15 cellular contexts compared by ENCODE assay signal in the genomic region with DNA sequence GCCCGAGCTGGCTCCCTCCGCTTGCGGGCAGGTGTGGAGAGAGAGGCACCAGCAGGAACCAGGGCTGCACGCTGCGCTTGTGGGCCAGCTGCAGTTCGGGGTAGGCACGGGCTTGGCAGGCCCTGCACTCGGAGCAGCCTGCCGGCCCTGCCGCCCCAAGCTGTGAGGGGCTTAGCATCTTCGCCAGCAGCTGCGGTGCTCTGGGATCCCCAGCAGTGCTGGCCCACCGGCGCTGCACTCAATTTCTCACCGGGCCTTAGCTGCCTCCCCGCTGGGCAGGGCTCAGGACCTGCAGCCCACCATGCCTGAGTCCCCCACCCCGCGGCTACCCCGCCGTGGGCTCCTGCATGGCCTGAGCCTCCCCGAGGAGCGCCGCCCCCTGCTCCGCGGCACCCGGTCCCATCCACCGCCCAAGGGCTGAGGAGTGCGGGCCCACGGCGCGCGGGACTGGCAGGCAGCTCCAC.
DNase-seq lines count a peak whose midpoint lies in the region; ATAC-seq lines count a peak whose summit lies in the region.
"Had no signal": no experiment of that assay in that cellular context is flagged by ENCODE, and none has a peak within 500 bp of the region (broad histone marks: within the 10 kb centered on the region; RNA-seq: fewer than 3 reads in every experiment).

No MANE protein-coding gene starts in this region.

- H3K4me1 Mint-ChIP-seq in stimulated activated naive CD8-positive, alpha-beta T cell treated with anti-CD3 and anti-CD28 coated beads, Interleukin-15, amount 100 ng/mL, for 72 hours = no peaks in the 10 kb centered on the region

- peak overlapping the region; percentile 10 for H3K23ac ChIP-seq in neuronal stem cell (ENCODE audit: low read depth, low read length, poor library complexity)

- H4K8ac ChIP-seq in neuronal stem cell (ENCODE audit: low read depth, low read length) = no peak overlapping the region

- peaks cover 0 to 3% of the 10 kb centered on the region in 2 donors for H3K4me1 ChIP-seq in neuronal stem cell (ENCODE audit: control insufficient read depth in 2 of 2, insufficient read depth in 1 of 2, low read depth in 1 of 2, low read length in 2 of 2)
- H3K4me1 ChIP-seq: A549, Caco-2 had no signal

- no peak overlapping the region for H2BK120ac ChIP-seq in neuronal stem cell (ENCODE audit: low read depth, low read length)

- H3K36me3 ChIP-seq in neuronal stem cell (replicated peaks in 1 of 2; ENCODE audit: control insufficient read depth in 2 of 2, insufficient read depth in 2 of 2, low read length in 2 of 2) = no peaks in the 10 kb centered on the region

- no peak overlapping the region for H3K4me2 ChIP-seq in neuronal stem cell (ENCODE audit: insufficient read depth, low read length, poor library complexity, severe bottlenecking)
- H3K4me2 ChIP-seq: A549 had no signal

- no peak overlapping the region for H3K27ac ChIP-seq in neuronal stem cell (replicated peaks; ENCODE audit: low read length)
- H3K27ac ChIP-seq: 22Rv1, A549, C4-2B, GM23248 had no signal

- H2BK12ac ChIP-seq in neuronal stem cell (ENCODE audit: low read length) = no peak overlapping the region

- H4K91ac ChIP-seq in neuronal stem cell (ENCODE audit: low read depth, low read length, poor library complexity) = no peak overlapping the region

- no peaks in the 10 kb centered on the region for H3K27me3 Mint-ChIP-seq in stimulated activated naive CD8-positive, alpha-beta T cell treated with anti-CD3 and anti-CD28 coated beads, Interleukin-15, amount 100 ng/mL, for 72 hours
- H3K27me3 Mint-ChIP-seq: CD4-positive, alpha-beta T cell had no signal

- H2BK5ac ChIP-seq in neuronal stem cell (ENCODE audit: low read length) = no peak overlapping the region

- no peaks in the 10 kb centered on the region for H3K27me3 ChIP-seq in neuronal stem cell (ENCODE audit: control insufficient read depth in 3 of 3, insufficient read depth in 3 of 3, low read depth in 1 of 3, low read length in 3 of 3)

- peak overlapping the region; percentile 44 for H3K9ac ChIP-seq in neuronal stem cell (ENCODE audit: low read depth, low read length, poor library complexity)
- H3K9ac ChIP-seq: GM23248 had no signal

- peak overlapping the region; percentile 33 for H2BK15ac ChIP-seq in neuronal stem cell (ENCODE audit: low read length)

- no peak overlapping the region for H3K4me3 Mint-ChIP-seq in stimulated activated naive CD8-positive, alpha-beta T cell treated with anti-CD3 and anti-CD28 coated beads, Interleukin-15, amount 100 ng/mL, for 72 hours
- H3K4me3 Mint-ChIP-seq: CD4-positive, alpha-beta T cell had no signal

- H3K27ac Mint-ChIP-seq in stimulated activated naive CD8-positive, alpha-beta T cell treated with anti-CD3 and anti-CD28 coated beads, Interleukin-15, amount 100 ng/mL, for 72 hours = no peak overlapping the region
- H3K27ac Mint-ChIP-seq: CD4-positive, alpha-beta T cell had no signal

- H2AK5ac ChIP-seq in neuronal stem cell (ENCODE audit: low read depth, low read length) = no peak overlapping the region

- peaks cover 0 to 3% of the 10 kb centered on the region in 2 donors for H3K9me3 ChIP-seq in neuronal stem cell (replicated peaks in 1 of 2; ENCODE audit: control insufficient read depth in 2 of 2, insufficient read depth in 1 of 2, low read depth in 1 of 2, low read length in 2 of 2)
- H3K9me3 ChIP-seq: A549, Caco-2 had no signal

- DNase-seq in activated gamma-delta T cell (lab: John Stamatoyannopoulos, UW) (peak; percentile 12), activated gamma-delta T cell treated with Interleukin-2 at 50 U/mL for 16 hours (no peak), neuronal stem cell (ENCODE audit: low spot score) (no peak), NCI-H2107 (lab: John Stamatoyannopoulos, UW) (no peak), NAMALWA (ENCODE audit: low spot score) (no peak)
- DNase-seq in stimulated activated naive CD8-positive, alpha-beta T cell treated with anti-CD3 and anti-CD28 coated beads, Interleukin-15, amount 100 ng/mL, for 72 hours = no peak
- no peak for DNase-seq in stimulated activated naive CD8-positive, alpha-beta T cell treated with anti-CD3 and anti-CD28 coated beads, Interleukin-15, Interleukin-2, amounts not matched to agents 100 U/mL and 50 U/mL, for 24 hours
- DNase-seq: AML-193; Caco-2; CD4-positive, alpha-beta T cell; GM23248 had no signal

- H3K4me3 ChIP-seq in neuronal stem cell (ENCODE audit: low read length in 2 of 2) = no peak overlapping the region
- H3K4me3 ChIP-seq: A549, GM23248 had no signal

- ATAC-seq in stimulated activated naive CD8-positive, alpha-beta T cell treated with anti-CD3 and anti-CD28 coated beads, Interleukin-15, amount 100 ng/mL, for 72 hours = peak; percentile 45
- ATAC-seq in stimulated activated naive CD8-positive, alpha-beta T cell treated with anti-CD3 and anti-CD28 coated beads, Interleukin-15, Interleukin-2, amounts not matched to agents 100 U/mL and 50 U/mL, for 24 hours = no peak
- no peak for ATAC-seq in HG02588 (IDR thresholded peaks at IDR 0.05; ENCODE audit: unreplicated experiment)
- ATAC-seq: A549 had no signal

- H3K9me3 Mint-ChIP-seq in stimulated activated naive CD8-positive, alpha-beta T cell treated with anti-CD3 and anti-CD28 coated beads, Interleukin-15, amount 100 ng/mL, for 72 hours = peaks cover 4 to 19% of the 10 kb centered on the region in 2 donors

- WGBS in neuronal stem cell (ENCODE audit: extremely low coverage in 2 of 2, insufficient read length in 2 of 2, insufficient replicate concordance in 1 of 2), 2 donors = no CpG with 5 or more reads among the region's 32 CpGs

- no peak overlapping the region for H2AFZ ChIP-seq in neuronal stem cell (ENCODE audit: low read length)
- H2AFZ ChIP-seq: GM23248 had no signal

- H3K4ac ChIP-seq in neuronal stem cell (ENCODE audit: low read length) = no peak overlapping the region

- peak overlapping the region; percentile 48 for H3K18ac ChIP-seq in neuronal stem cell (ENCODE audit: low read length)

- no peaks in the 10 kb centered on the region for H3K79me1 ChIP-seq in neuronal stem cell (ENCODE audit: low read depth, low read length)

- no peak overlapping the region for H3K14ac ChIP-seq in neuronal stem cell (ENCODE audit: low read length)
